Comparison of ENCODE assay signal across 30 cellular contexts in the genomic region with DNA sequence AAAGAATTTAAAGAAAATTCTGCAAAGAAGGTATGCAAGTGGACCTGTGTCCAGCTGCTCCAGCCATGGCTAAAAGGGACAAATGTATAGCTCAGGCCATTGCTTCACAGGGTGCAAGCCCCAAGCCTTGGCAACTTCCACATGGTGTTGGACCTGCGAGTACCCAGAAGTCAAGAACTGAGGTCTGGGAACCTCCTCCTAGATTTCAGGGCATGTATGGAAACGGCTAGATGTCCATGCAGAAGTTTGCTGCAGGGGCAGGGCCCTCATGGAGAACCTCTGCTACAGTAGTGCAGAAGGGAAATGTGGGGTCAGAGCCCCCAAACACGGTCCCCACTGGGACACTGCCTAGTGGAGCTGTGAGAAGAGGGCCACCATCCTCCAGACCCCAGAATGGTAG.
"Had no signal": no experiment of that assay in that cellular context is flagged by ENCODE, and none has a peak within 500 bp of the region (broad histone marks: within the 10 kb centered on the region; RNA-seq: fewer than 3 reads in every experiment).

No MANE protein-coding gene starts in this region.

- ATAC-seq: activated CD8-positive, alpha-beta T cell treated with anti-CD3 and anti-CD28 coated beads for 36 hours; activated naive CD4-positive, alpha-beta T cell treated with anti-CD3 and anti-CD28 coated beads, Interleukin-2, amount 50 U/mL, for 72 hours; activated T-cell treated with anti-CD3 and anti-CD28 coated beads, Interleukin-2, amount 50 U/mL, for 4 hours; activated T-cell treated with anti-CD3 and anti-CD28 coated beads, Interleukin-2, amount 50 U/mL, for 72 hours; activated T-helper 17 cell treated with anti-CD3 and anti-CD28 coated beads, Interleukin-2, amount 50 U/mL, for 72 hours; body of pancreas had no signal

- H3K4me3 ChIP-seq: adrenal gland, body of pancreas, breast epithelium had no signal

- H3K27ac ChIP-seq: adrenal gland, body of pancreas, brain microvascular endothelial cell, breast epithelium, VCaP had no signal

- H3K4me1 ChIP-seq: adrenal gland, body of pancreas, breast epithelium had no signal

- H3K9me3 ChIP-seq: adrenal gland, body of pancreas had no signal

- DNase-seq: activated B cell treated with CpG ODN at 0.5 μM for 24 hours; activated CD4-positive, alpha-beta memory T cell treated with anti-CD3 and anti-CD28 coated beads for 36 hours; activated CD4-positive, alpha-beta T cell treated with anti-CD3 and anti-CD28 coated beads for 4 hours; activated CD4-positive, alpha-beta T cell treated with anti-CD3 and anti-CD28 coated beads, Interleukin-2, amount 10 ng/mL, durations not matched to agents 7 days and 5 days; activated CD4-positive, CD25-positive, alpha-beta regulatory T cell treated with anti-CD3 and anti-CD28 coated beads, Interleukin-2, amount 50 U/mL, for 72 hours; activated CD8-positive, alpha-beta memory T cell treated with anti-CD3 and anti-CD28 coated beads, Interleukin-2, amount 50 U/mL, for 4 hours; activated CD8-positive, alpha-beta T cell treated with anti-CD3 and anti-CD28 coated beads for 36 hours; activated effector memory CD4-positive, alpha-beta T cell treated with anti-CD3 and anti-CD28 coated beads, Interleukin-2, amount 50 U/mL, for 16 hours; activated gamma-delta T cell treated with Interleukin-2 at 50 U/mL for 16 hours; activated naive CD4-positive, alpha-beta T cell; activated naive CD4-positive, alpha-beta T cell treated with anti-CD3 and anti-CD28 coated beads for 36 hours; activated naive CD4-positive, alpha-beta T cell treated with anti-CD3 and anti-CD28 coated beads, Interleukin-2, amount 50 U/mL, for 16 hours; activated naive CD8-positive, alpha-beta T cell treated with anti-CD3 and anti-CD28 coated beads for 36 hours; activated T-cell treated with anti-CD3 and anti-CD28 coated beads for 4 hours; activated T-cell treated with anti-CD3 and anti-CD28 coated beads, Interleukin-2, amount 50 U/mL, for 1 hour; activated T-cell treated with anti-CD3 and anti-CD28 coated beads, Interleukin-2, amount 50 U/mL, for 4 hours; activated T-cell treated with anti-CD3 and anti-CD28 coated beads, Interleukin-2, amount 50 U/mL, for 72 hours; adrenal gland; amniotic stem cell; aorta; body of pancreas; brain microvascular endothelial cell; central memory CD4-positive, alpha-beta T cell; T-helper 1 cell; T-helper 2 cell; T-helper 9 cell had no signal

- H3K36me3 ChIP-seq: adrenal gland, brain microvascular endothelial cell, breast epithelium had no signal

- H3K27me3 ChIP-seq: adrenal gland, body of pancreas, brain microvascular endothelial cell, breast epithelium had no signal
